Comparison of ENCODE assay signal across 28 cellular contexts in genomic region chr3:45700570-45701073, GRCh38.
"Had no signal": no experiment of that assay in that cellular context is flagged by ENCODE, and none has a peak within 500 bp of the region (broad histone marks: within the 10 kb centered on the region; RNA-seq: fewer than 3 reads in every experiment).

No MANE protein-coding gene starts in this region.

- H3K4me3 ChIP-seq: gastroesophageal sphincter, hepatocyte, left lung, lower lobe of right lung, mucosa of descending colon, testis, transverse colon had no signal

- DNase-seq: activated CD4-positive, alpha-beta memory T cell treated with anti-CD3 and anti-CD28 coated beads, Interleukin-2, amount 10 ng/mL, durations not matched to agents 7 days and 5 days; activated CD4-positive, alpha-beta T cell treated with anti-CD3 and anti-CD28 coated beads for 48 hours; activated CD8-positive, alpha-beta memory T cell treated with anti-CD3 and anti-CD28 coated beads, Interleukin-2, amount 50 U/mL, for 48 hours; activated gamma-delta T cell treated with Interleukin-2 at 50 U/mL for 16 hours; activated naive CD4-positive, alpha-beta T cell treated with anti-CD3 and anti-CD28 coated beads, Interleukin-2, amount 50 U/mL, for 16 hours; activated T-cell treated with anti-CD3 and anti-CD28 coated beads, Interleukin-2, amount 50 U/mL, for 4 hours; amniotic stem cell; brain microvascular endothelial cell; cortex of kidney; left lung; lower lobe of right lung; mucosa of descending colon; nephron progenitor cell; nucleus accumbens; stimulated activated CD4-positive, alpha-beta T cell treated with anti-CD3 and anti-CD28 coated beads, Interleukin-15, amount 100 ng/mL, for 24 hours; stimulated activated naive CD8-positive, alpha-beta T cell treated with anti-CD3 and anti-CD28 coated beads, Interleukin-15, Interleukin-2, amounts not matched to agents 100 U/mL and 50 U/mL, for 24 hours; T-helper 9 cell; testis; transverse colon had no signal

- H3K4me2 ChIP-seq: hepatocyte had no signal

- H3K27ac Mint-ChIP-seq: activated CD4-positive, alpha-beta memory T cell treated with anti-CD3 and anti-CD28 coated beads, Interleukin-2, amount 10 ng/mL, durations not matched to agents 7 days and 5 days; activated T-helper 17 cell treated with anti-CD3 and anti-CD28 coated beads, Interleukin-2, amount 50 U/mL, for 72 hours had no signal

- FAIRE-seq: astrocyte, endothelial cell of umbilical vein, TTC549 had no signal

- H3K9me3 ChIP-seq: gastroesophageal sphincter, left lung, lower lobe of right lung, mucosa of descending colon, testis, transverse colon had no signal

- ATAC-seq: activated CD4-positive, CD25-positive, alpha-beta regulatory T cell treated with anti-CD3 and anti-CD28 coated beads, Interleukin-2, amount 50 U/mL, for 24 hours; activated T-cell treated with anti-CD3 and anti-CD28 coated beads, Interleukin-2, amount 50 U/mL, for 4 hours; activated T-helper 17 cell treated with anti-CD3 and anti-CD28 coated beads, Interleukin-2, amount 50 U/mL, for 72 hours; gastroesophageal sphincter; right cardiac atrium; stimulated activated naive CD8-positive, alpha-beta T cell treated with anti-CD3 and anti-CD28 coated beads, Interleukin-15, Interleukin-2, amounts not matched to agents 100 U/mL and 50 U/mL, for 24 hours had no signal

- H3K27me3 Mint-ChIP-seq: activated CD4-positive, alpha-beta memory T cell treated with anti-CD3 and anti-CD28 coated beads, Interleukin-2, amount 10 ng/mL, durations not matched to agents 7 days and 5 days; activated T-helper 17 cell treated with anti-CD3 and anti-CD28 coated beads, Interleukin-2, amount 50 U/mL, for 72 hours had no signal

- H3K4me3 Mint-ChIP-seq: activated CD4-positive, alpha-beta memory T cell treated with anti-CD3 and anti-CD28 coated beads, Interleukin-2, amount 10 ng/mL, durations not matched to agents 7 days and 5 days; activated T-cell treated with anti-CD3 and anti-CD28 coated beads, Interleukin-2, amount 50 U/mL, for 4 hours; activated T-helper 17 cell treated with anti-CD3 and anti-CD28 coated beads, Interleukin-2, amount 50 U/mL, for 72 hours; nephron progenitor cell had no signal

- H3K27me3 ChIP-seq: brain microvascular endothelial cell, gastroesophageal sphincter, hepatocyte, left lung, testis, transverse colon had no signal

- H2AFZ ChIP-seq: hepatocyte had no signal

- H3K9me3 Mint-ChIP-seq: activated CD4-positive, alpha-beta memory T cell treated with anti-CD3 and anti-CD28 coated beads, Interleukin-2, amount 10 ng/mL, durations not matched to agents 7 days and 5 days; activated T-cell treated with anti-CD3 and anti-CD28 coated beads, Interleukin-2, amount 50 U/mL, for 4 hours; activated T-helper 17 cell treated with anti-CD3 and anti-CD28 coated beads, Interleukin-2, amount 50 U/mL, for 72 hours; nephron progenitor cell had no signal

- H3K27ac ChIP-seq: brain microvascular endothelial cell, gastroesophageal sphincter, hepatocyte, left lung, lower lobe of right lung, testis, transverse colon, VCaP had no signal

- H3K4me1 ChIP-seq: testis had no signal
